Comparison of ENCODE assay signal across 1 cellular context in the genomic region with DNA sequence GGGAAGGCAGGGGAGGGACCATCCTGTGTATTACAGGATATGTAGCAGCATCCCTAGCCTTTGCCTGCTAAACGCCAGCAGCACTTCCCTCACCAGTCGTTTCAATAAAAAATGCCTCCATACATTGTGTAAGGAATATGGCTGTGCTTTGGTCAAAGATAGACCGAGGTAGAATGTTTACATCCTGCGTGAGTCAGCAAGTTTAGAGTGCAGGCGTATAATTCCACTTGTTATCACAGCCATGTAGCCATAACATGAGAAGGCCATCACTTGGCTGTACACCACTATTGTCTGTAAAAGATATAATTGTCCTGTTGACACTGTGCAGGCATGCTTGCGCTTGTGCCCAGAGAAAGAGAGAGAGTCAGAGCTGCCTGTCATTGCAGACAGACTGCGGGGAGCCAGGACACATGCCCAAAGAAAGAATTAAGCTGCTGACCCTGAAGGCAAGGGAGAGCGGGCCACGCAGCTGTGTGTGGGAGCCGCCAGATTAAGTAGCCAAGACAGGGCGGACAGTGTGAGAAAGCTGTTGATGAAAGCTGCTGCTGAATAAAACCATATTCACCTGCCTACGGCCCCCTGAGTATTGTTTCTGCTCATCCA.
TF ChIP-seq lines count a peak whose summit lies in the region.

No MANE protein-coding gene starts in this region.

TF ChIP-seq in SK-N-SH, 30 proteins besides CTCF, POLR2A, EP300 and RAD21 (continued from another document):
- TF ChIP-seq, protein P1, sequence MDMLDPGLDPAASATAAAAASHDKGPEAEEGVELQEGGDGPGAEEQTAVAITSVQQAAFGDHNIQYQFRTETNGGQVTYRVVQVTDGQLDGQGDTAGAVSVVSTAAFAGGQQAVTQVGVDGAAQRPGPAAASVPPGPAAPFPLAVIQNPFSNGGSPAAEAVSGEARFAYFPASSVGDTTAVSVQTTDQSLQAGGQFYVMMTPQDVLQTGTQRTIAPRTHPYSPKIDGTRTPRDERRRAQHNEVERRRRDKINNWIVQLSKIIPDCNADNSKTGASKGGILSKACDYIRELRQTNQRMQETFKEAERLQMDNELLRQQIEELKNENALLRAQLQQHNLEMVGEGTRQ (IDR thresholded peaks at IDR 0.05; ENCODE audit: borderline replicate concordance, low read depth, low read length): no peak
